In the genomic region with DNA sequence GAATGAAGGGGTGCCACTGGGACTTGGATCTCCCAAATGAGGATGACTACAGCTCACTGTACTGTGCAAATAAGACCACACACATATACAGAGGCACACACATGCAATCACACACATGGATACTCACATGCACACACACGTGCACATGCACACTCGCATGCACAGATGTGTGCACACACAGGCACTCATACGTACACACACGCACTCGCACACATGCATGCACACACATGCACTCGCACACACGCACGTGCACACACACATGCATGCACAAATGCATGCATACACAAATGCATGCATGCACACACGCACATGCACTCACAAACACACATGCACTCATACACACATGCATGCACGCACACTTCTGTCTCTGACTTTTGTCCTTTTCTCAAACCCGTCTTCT, we compare ENCODE assay signal across 2 cellular contexts.
A peak's percentile ranks its signal among the peaks of the same experiment; 100 is the strongest.
TF ChIP-seq lines count a peak whose summit lies in the region.

No MANE protein-coding gene starts in this region.

TF ChIP-seq in HepG2, 621 proteins besides CTCF, POLR2A, EP300 and RAD21:
- TF ChIP-seq, protein P1, sequence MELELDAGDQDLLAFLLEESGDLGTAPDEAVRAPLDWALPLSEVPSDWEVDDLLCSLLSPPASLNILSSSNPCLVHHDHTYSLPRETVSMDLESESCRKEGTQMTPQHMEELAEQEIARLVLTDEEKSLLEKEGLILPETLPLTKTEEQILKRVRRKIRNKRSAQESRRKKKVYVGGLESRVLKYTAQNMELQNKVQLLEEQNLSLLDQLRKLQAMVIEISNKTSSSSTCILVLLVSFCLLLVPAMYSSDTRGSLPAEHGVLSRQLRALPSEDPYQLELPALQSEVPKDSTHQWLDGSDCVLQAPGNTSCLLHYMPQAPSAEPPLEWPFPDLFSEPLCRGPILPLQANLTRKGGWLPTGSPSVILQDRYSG (CRISPR knock-in tag; IDR thresholded peaks at IDR 0.05) = no peak
- TF ChIP-seq, protein P2, sequence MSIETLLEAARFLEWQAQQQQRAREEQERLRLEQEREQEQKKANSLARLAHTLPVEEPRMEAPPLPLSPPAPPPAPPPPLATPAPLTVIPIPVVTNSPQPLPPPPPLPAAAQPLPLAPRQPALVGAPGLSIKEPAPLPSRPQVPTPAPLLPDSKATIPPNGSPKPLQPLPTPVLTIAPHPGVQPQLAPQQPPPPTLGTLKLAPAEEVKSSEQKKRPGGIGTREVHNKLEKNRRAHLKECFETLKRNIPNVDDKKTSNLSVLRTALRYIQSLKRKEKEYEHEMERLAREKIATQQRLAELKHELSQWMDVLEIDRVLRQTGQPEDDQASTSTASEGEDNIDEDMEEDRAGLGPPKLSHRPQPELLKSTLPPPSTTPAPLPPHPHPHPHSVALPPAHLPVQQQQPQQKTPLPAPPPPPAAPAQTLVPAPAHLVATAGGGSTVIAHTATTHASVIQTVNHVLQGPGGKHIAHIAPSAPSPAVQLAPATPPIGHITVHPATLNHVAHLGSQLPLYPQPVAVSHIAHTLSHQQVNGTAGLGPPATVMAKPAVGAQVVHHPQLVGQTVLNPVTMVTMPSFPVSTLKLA (IDR thresholded peaks at IDR 0.05) = peak; percentile 97
TF ChIP-seq in HepG2: peak in this region for 1.

TF ChIP-seq in H1, 55 proteins besides CTCF, POLR2A, EP300 and RAD21:
- TF ChIP-seq HDAC6 (IDR thresholded peaks at IDR 0.05; ENCODE audit: low read depth, low read length) (no peak), BCL11A (IDR thresholded peaks at IDR 0.05; ENCODE audit: low read depth in 2 of 2, low read length in 2 of 2) (no peak), CHD2 (IDR thresholded peaks at IDR 0.05; ENCODE audit: low read length) (no peak), KDM5A (IDR thresholded peaks at IDR 0.05; ENCODE audit: low read length) (no peak)
- TF ChIP-seq, protein P3, sequence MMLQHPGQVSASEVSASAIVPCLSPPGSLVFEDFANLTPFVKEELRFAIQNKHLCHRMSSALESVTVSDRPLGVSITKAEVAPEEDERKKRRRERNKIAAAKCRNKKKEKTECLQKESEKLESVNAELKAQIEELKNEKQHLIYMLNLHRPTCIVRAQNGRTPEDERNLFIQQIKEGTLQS (IDR thresholded peaks at IDR 0.05; ENCODE audit: insufficient read depth, low read depth, low read length) = no peak
